In the genomic region with DNA sequence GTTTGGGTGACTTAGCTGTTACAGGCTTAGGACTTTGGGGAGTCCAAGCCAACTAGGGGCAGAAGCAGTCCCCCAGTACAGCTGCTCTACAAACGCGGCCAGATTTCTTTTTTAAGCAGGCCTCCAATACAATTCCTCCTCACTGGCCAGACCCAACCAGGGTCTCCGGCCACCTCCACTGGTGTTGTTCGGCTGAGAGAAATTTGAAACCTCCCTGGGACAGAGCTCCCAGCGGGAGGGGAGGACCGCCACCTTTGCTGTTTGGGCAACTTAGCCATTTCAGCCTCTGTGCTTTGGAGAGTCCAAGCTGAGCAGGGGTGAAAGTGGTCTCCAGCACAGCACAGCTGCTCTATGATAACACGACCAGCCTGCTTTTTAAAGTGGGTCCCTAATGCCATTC, we compare ENCODE assay signal across 35 cellular contexts. TPM values are rescaled to one million over a fixed set of nuclear protein-coding genes. Genes with fewer than 3 reads are reported as not detected.
"Had no signal": no experiment of that assay in that cellular context is flagged by ENCODE, and none has a peak within 500 bp of the region (broad histone marks: within the 10 kb centered on the region; RNA-seq: fewer than 3 reads in every experiment).

No MANE protein-coding gene starts in this region.

- DNase-seq: Kasumi-1, MG63, NCI-H1048, NCI-H1092 treated with DMSO at 0.1 percent for 48 hours, NCI-H1105 treated with DMSO at 0.1 percent for 48 hours, NCI-H1417, NCI-H1436, NCI-H146, NCI-H1694, NCI-H187, NCI-H1930, NCI-H2029 treated with DMSO at 0.1 percent for 48 hours, NCI-H2081 treated with DMSO at 0.1 percent for 48 hours, NCI-H2107, NCI-H2171, NCI-H226, NCI-H446 treated with DMSO at 0.1 percent for 48 hours, NCI-H510A, NCI-H524, NCI-H526, NCI-H69, NCI-H748 treated with DMSO at 0.1 percent for 48 hours, NCI-H82, PC-9, SHP77, SIG-M5, SJCRH30 had no signal

- H3K4me3 ChIP-seq: MG63, PC-9, SJCRH30, SK-N-MC had no signal

- H3K36me3 ChIP-seq: MG63, SJCRH30 had no signal

- H3K4me2 ChIP-seq: PC-9 had no signal

- ATAC-seq: Panc1, Right ventricle myocardium inferior, SK-N-SH treated with all-trans-retinoic acid at 6 μM for 48 hours had no signal

- H3K27me3 ChIP-seq: MG63, SJCRH30 had no signal

- H3K27ac ChIP-seq: PC-9, RWPE1, SJCRH30, SK-N-MC had no signal

- H3K9me3 ChIP-seq: MG63, SJCRH30 had no signal

- H2AFZ ChIP-seq: PC-9 had no signal

- FAIRE-seq: RCC 7860 had no signal

- H3K4me1 ChIP-seq: SJCRH30 had no signal

RNA-seq across cellular contexts. Expression of gene KHDRBS2, which starts 59.4 kb away (rescaled TPM):
- total RNA-seq: M059J, PC-9, Right ventricle myocardium inferior, RPMI7951, SJCRH30 had no signal
